8 cellular contexts compared by ENCODE assay signal in genomic region chr1:150322310-150322709, GRCh38. TPM values are rescaled to one million over a fixed set of nuclear protein-coding genes. Genes with fewer than 3 reads are reported as not detected.
A peak's percentile ranks its signal among the peaks of the same experiment; 100 is the strongest.
DNase-seq lines count a peak whose midpoint lies in the region; ATAC-seq and TF ChIP-seq lines count a peak whose summit lies in the region.

No MANE protein-coding gene starts in this region.

- TF ChIP-seq CTCF in OCI-LY7 (conservative IDR thresholded peaks at IDR 0.05; ENCODE audit: low read length) = no peak
- TF ChIP-seq CTCF in ovary (IDR thresholded peaks at IDR 0.05) = no peak
- TF ChIP-seq CTCF in GM13976 (IDR thresholded peaks at IDR 0.05; ENCODE audit: borderline replicate concordance, control extremely low read depth, extremely low read depth, insufficient read depth, missing control alignments) = no peak

- peak overlapping the region; percentile 88 to 95 for H3K9ac ChIP-seq in duodenal mucosa (ENCODE audit: low read depth in 1 of 2, low read length in 2 of 2)

- DNase-seq in GM04503 (ENCODE audit: low read depth) = peak; percentile 6
- no peak for DNase-seq in OCI-LY7 (ENCODE audit: low spot score)
- no peak for DNase-seq in ovary
- no peak for DNase-seq in GM13976 (ENCODE audit: low spot score)
- no peak for DNase-seq in SW480 (ENCODE audit: low spot score)
- no peak for DNase-seq in effector CD4-positive, alpha-beta T cell

- H3K4me3 ChIP-seq in OCI-LY7 (ENCODE audit: low read depth, low read length, poor library complexity, severe bottlenecking) = peak overlapping the region; percentile 90
- H3K4me3 ChIP-seq in duodenal mucosa (ENCODE audit: low read depth in 1 of 2, low read length in 2 of 2) = peak overlapping the region; percentile 88 to 99
- peak overlapping the region; percentile 75 for H3K4me3 ChIP-seq in ovary

- peaks cover 30% of the 10 kb centered on the region for H3K79me2 ChIP-seq in OCI-LY7 (ENCODE audit: insufficient read depth, low read depth, low read length)

- H2AFZ ChIP-seq in OCI-LY7 (ENCODE audit: low read length) = no peak overlapping the region

- H3K36me3 ChIP-seq in OCI-LY7 (ENCODE audit: insufficient read depth, low read length) = peaks cover 34% of the 10 kb centered on the region
- peaks cover 22 to 28% of the 10 kb centered on the region in 2 donors for H3K36me3 ChIP-seq in duodenal mucosa (ENCODE audit: control insufficient read depth in 1 of 2, insufficient read depth in 2 of 2, low read length in 2 of 2)
- H3K36me3 ChIP-seq in ovary = no peaks in the 10 kb centered on the region

- H3K27ac ChIP-seq in OCI-LY7 (ENCODE audit: low read depth, low read length, poor library complexity, severe bottlenecking) (no peak overlapping the region), duodenal mucosa (ENCODE audit: low read depth, low read length) (no peak overlapping the region), ovary (no peak overlapping the region)

- H3K27me3 ChIP-seq in duodenal mucosa (ENCODE audit: control insufficient read depth in 1 of 2, insufficient read depth in 2 of 2, low read length in 2 of 2) (no peaks in the 10 kb centered on the region), ovary (no peaks in the 10 kb centered on the region)

- CTCF ChIA-PET in OCI-LY7 (lab: Charles Lee; ENCODE audit: unreplicated experiment) = no interaction called here

- TF ChIP-seq POLR2A in ovary (IDR thresholded peaks at IDR 0.05) = no peak

- TF ChIP-seq EP300 in ovary (IDR thresholded peaks at IDR 0.05) = no peak

- POLR2A ChIA-PET in OCI-LY7 (lab: Charles Lee) = interaction anchor here (1.4 kb wide), 1 partner anchor 41 kb away, joined by 3 read pairs; the partner anchor contains the start of gene RPRD2

- no peaks in the 10 kb centered on the region for H3K9me2 ChIP-seq in OCI-LY7 (ENCODE audit: insufficient read depth, low read length)

- peak overlapping the region; percentile 94 for H3K4me2 ChIP-seq in OCI-LY7 (ENCODE audit: low read length)

- H3K4me1 ChIP-seq in OCI-LY7 (ENCODE audit: insufficient read depth, low read length, poor library complexity, severe bottlenecking) (peaks cover 14% of the 10 kb centered on the region), duodenal mucosa (ENCODE audit: control insufficient read depth in 1 of 2, insufficient read depth in 2 of 2, low read length in 2 of 2) (peaks cover 6 to 10% of the 10 kb centered on the region in 2 donors), ovary (ENCODE audit: insufficient read depth) (peaks cover 5% of the 10 kb centered on the region)

- BruUV-seq in OCI-LY7 (replicated peaks; lab: Mats Ljungman, UMichigan) = no TSS peak

- H4K20me1 ChIP-seq in OCI-LY7 (ENCODE audit: insufficient read depth, low read length) = no peaks in the 10 kb centered on the region; the same call in 1 of the 2 replicates

- whole genome bisulfite sequencing in ovary, 3 donors = 87 to 96% (median 95%) methylated on average over 3 of the region's 3 CpGs

- ATAC-seq in HG02678 (IDR thresholded peaks at IDR 0.05; ENCODE audit: unreplicated experiment) = no peak

- in situ Hi-C loops in GM13976 (cut with MboI; ENCODE audit: low sequenced_read_pairs, unreplicated experiment) = no loop called here

- no peaks in the 10 kb centered on the region for H3K9me3 ChIP-seq in OCI-LY7 (ENCODE audit: low read length)
- H3K9me3 ChIP-seq in duodenal mucosa (ENCODE audit: control insufficient read depth in 1 of 2, low read length in 2 of 2) = no peaks in the 10 kb centered on the region
- H3K9me3 ChIP-seq in ovary = no peaks in the 10 kb centered on the region

- intact Hi-C loops in OCI-LY7 (cut with micrococcal nuclease; ENCODE audit: unreplicated experiment) = no loop called here
- intact Hi-C loops in ovary (cut with DNase I) = no loop called here

RNA-seq across cellular contexts. Expression of gene PRPF3, which starts 1.0 kb away (rescaled TPM):
- 46.6 and 49.2 TPM in 2 replicates for total RNA-seq in OCI-LY7 (2014; rRNA removed; shearing (Covaris generic))
- 77.7 and 77.8 TPM in 2 replicates for total RNA-seq in OCI-LY7 (2022)
- total RNA-seq in ovary = 10 to 100 TPM; 34.6 to 86.0 (median 66.9) TPM
- 10 to 100 TPM; 50.5 to 68.6 TPM for polyA plus RNA-seq in ovary

RNA-seq across cellular contexts. Expression of gene MRPS21, which starts 28.6 kb away (rescaled TPM):
- total RNA-seq in OCI-LY7 (2014; rRNA removed; shearing (Covaris generic)) = 64.8 and 80.0 TPM in 2 replicates
- total RNA-seq in OCI-LY7 (2022) (74.2 and 75.5 TPM in 2 replicates), ovary (10 to 100 TPM; 42.2 to 74.7 (median 63.1) TPM)
- polyA plus RNA-seq in ovary = 10 to 100 TPM; 80.1 to 85.4 TPM

RNA-seq across cellular contexts. Expression of gene CIART, which starts 40.0 kb away (rescaled TPM):
- not detected in 2 replicates for total RNA-seq in OCI-LY7 (2014; rRNA removed; shearing (Covaris generic))
- total RNA-seq in OCI-LY7 (2022) (0.63 and 0.68 TPM in 2 replicates), ovary (10 to 100 TPM in 3 of 7 donors, 1 to 10 TPM in 4; 3.6 to 22.5 (median 7.7) TPM)
- polyA plus RNA-seq in ovary = 10 to 100 TPM; 10.8 to 12.7 TPM

RNA-seq across cellular contexts. Expression of gene RPRD2, which starts 41.6 kb away (rescaled TPM):
- 12.7 and 17.0 TPM in 2 replicates for total RNA-seq in OCI-LY7 (2014; rRNA removed; shearing (Covaris generic))
- total RNA-seq in OCI-LY7 (2022) (38.6 and 39.7 TPM in 2 replicates), ovary (10 to 100 TPM; 18.2 to 55.6 (median 43.9) TPM)
- 10 to 100 TPM; 20.3 to 53.2 TPM for polyA plus RNA-seq in ovary

RNA-seq across cellular contexts. Expression of gene C1orf54, which starts 49.7 kb away (rescaled TPM):
- total RNA-seq in OCI-LY7 (2014; rRNA removed; shearing (Covaris generic)) = 0.44 TPM in 1 of 2 replicates, not detected in the other
- total RNA-seq in OCI-LY7 (2022) (0.61 and 1.5 TPM in 2 replicates), ovary (10 to 100 TPM in 1 of 7 donors, 1 to 10 TPM in 6; 2.0 to 20.9 (median 4.4) TPM)
- polyA plus RNA-seq in ovary = 10 to 100 TPM in 1 of 2 donors, 1 to 10 TPM in 1; 8.4 to 34.8 TPM
